ENCODE assay signal across 8 cellular contexts in genomic region chr12:67698711-67699603, GRCh38. TPM values are rescaled to one million over a fixed set of nuclear protein-coding genes. Genes with fewer than 3 reads are reported as not detected.
DNase-seq lines count a peak whose midpoint lies in the region; ATAC-seq and TF ChIP-seq lines count a peak whose summit lies in the region.

No MANE protein-coding gene starts in this region.

- TF ChIP-seq CTCF in fibroblast of villous mesenchyme (IDR thresholded peaks at IDR 0.05; ENCODE audit: insufficient read depth, low read depth, low read length): no peak

- intact Hi-C loops in head of caudate nucleus (cut with DNase I): no loop called here

- peak; percentile 97 for ATAC-seq in GM21717 (IDR thresholded peaks at IDR 0.05; ENCODE audit: unreplicated experiment)

- peak overlapping the region; percentile 19 for H3K4me3 ChIP-seq in fibroblast of villous mesenchyme (ENCODE audit: low read depth, low read length)

- peak; percentile 86 for DNase-seq in Daoy (ENCODE audit: low read depth)
- DNase-seq in LHCN-M2 (ENCODE audit: low read depth): peak; percentile 62
- peak; percentile 4 to 45 for DNase-seq in activated CD8-positive, alpha-beta memory T cell treated with anti-CD3 and anti-CD28 coated beads for 4 hours (ENCODE audit: low read depth in 2 of 2)
- peak; percentile 37 for DNase-seq in fibroblast of villous mesenchyme (ENCODE audit: low read depth)
- peak; percentile 34 for DNase-seq in stimulated activated CD4-positive, alpha-beta T cell treated with anti-CD3 and anti-CD28 coated beads, Interleukin-4, amount 100 ng/mL, for 1 hour
- no peak for DNase-seq in NCI-H2107 (lab: John Stamatoyannopoulos, UW)
- no peak for DNase-seq in head of caudate nucleus

RNA-seq across cellular contexts. Expression of gene DYRK2, which starts 50.4 kb away (rescaled TPM):
- 15.6 and 31.3 TPM in 2 replicates for total RNA-seq in Daoy (2014; rRNA removed; shearing (Covaris generic))
- total RNA-seq in LHCN-M2 (2014; rRNA removed) (13.9 TPM in 2 replicates), fibroblast of villous mesenchyme (20.7 and 25.1 TPM in 2 replicates)
- polyA plus RNA-seq in LHCN-M2 (2012): 11.0 TPM

Comparison
In these comparisons a context has a peak if more than half of its experiments do, and no peak if none do; other contexts are left out.
1. DNase-seq: peak in Daoy (single experiment), LHCN-M2 (single experiment), activated CD8-positive, alpha-beta memory T cell treated with anti-CD3 and anti-CD28 coated beads for 4 hours (2 of 2), fibroblast of villous mesenchyme (single experiment) and stimulated activated CD4-positive, alpha-beta T cell treated with anti-CD3 and anti-CD28 coated beads, Interleukin-4, amount 100 ng/mL, for 1 hour (single experiment); none in NCI-H2107 (single experiment) and head of caudate nucleus (0 of 42).